ENCODE assay signal across 29 cellular contexts in the genomic region with DNA sequence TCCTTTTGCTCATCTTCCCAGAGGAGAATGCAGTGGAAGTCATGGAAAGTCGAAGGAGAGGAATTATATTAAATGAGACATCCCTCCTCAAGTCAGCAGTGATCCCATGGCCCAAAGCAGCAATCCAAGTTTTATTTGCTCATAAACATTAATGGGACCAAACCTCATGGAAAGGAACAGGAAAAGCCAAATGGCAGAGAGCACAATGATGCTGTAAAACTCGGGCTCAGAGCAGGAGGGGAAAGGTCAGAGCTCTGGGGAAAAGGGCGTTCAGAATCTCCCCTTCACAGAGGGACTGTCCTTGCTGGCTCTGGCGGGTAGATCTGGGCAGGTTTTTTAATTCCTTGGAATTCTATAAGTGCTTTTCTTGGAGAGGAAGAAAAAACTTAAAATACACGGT.
"Had no signal": no experiment of that assay in that cellular context is flagged by ENCODE, and none has a peak within 500 bp of the region (broad histone marks: within the 10 kb centered on the region; RNA-seq: fewer than 3 reads in every experiment).

No MANE protein-coding gene starts in this region.

- H3K27me3 ChIP-seq: adrenal gland, body of pancreas had no signal

- H3K4me1 Mint-ChIP-seq: activated CD4-positive, alpha-beta T cell treated with anti-CD3 and anti-CD28 coated beads, Interleukin-2, amount 10 ng/mL, durations not matched to agents 7 days and 5 days; activated T-helper 17 cell treated with anti-CD3 and anti-CD28 coated beads, Interleukin-2, amount 50 U/mL, for 72 hours had no signal

- H3K36me3 Mint-ChIP-seq: activated naive CD8-positive, alpha-beta T cell; WTC11 had no signal

- H3K9me3 ChIP-seq: adrenal gland, body of pancreas, esophagus squamous epithelium, gastroesophageal sphincter, heart right ventricle had no signal

- H3K9me3 Mint-ChIP-seq: activated CD4-positive, alpha-beta T cell treated with anti-CD3 and anti-CD28 coated beads, Interleukin-2, amount 10 ng/mL, durations not matched to agents 7 days and 5 days; activated CD8-positive, alpha-beta T cell treated with anti-CD3 and anti-CD28 coated beads for 36 hours; activated T-cell treated with anti-CD3 and anti-CD28 coated beads, Interleukin-2, amount 50 U/mL, for 4 hours; activated T-helper 17 cell treated with anti-CD3 and anti-CD28 coated beads, Interleukin-2, amount 50 U/mL, for 72 hours; T-helper 2 cell treated with Interferon-gamma antibody and Interleukin-4, amounts not matched to agents 5 μg/mL and 100 μg/mL, for 36 hours; WTC11 had no signal

- ATAC-seq: activated CD8-positive, alpha-beta T cell treated with anti-CD3 and anti-CD28 coated beads for 36 hours; activated T-cell treated with anti-CD3 and anti-CD28 coated beads, Interleukin-2, amount 50 U/mL, for 4 hours; activated T-helper 17 cell treated with anti-CD3 and anti-CD28 coated beads, Interleukin-2, amount 50 U/mL, for 72 hours; body of pancreas; gastroesophageal sphincter; heart right ventricle; T-helper 17 cell; WTC11 had no signal

- H3K27me3 Mint-ChIP-seq: activated CD8-positive, alpha-beta T cell treated with anti-CD3 and anti-CD28 coated beads for 36 hours; activated naive CD8-positive, alpha-beta T cell had no signal

- H3K4me1 ChIP-seq: adrenal gland, body of pancreas, esophagus squamous epithelium, gastroesophageal sphincter, heart right ventricle had no signal

- H3K4me3 Mint-ChIP-seq: activated CD4-positive, alpha-beta T cell treated with anti-CD3 and anti-CD28 coated beads, Interleukin-2, amount 10 ng/mL, durations not matched to agents 7 days and 5 days; activated CD8-positive, alpha-beta T cell treated with anti-CD3 and anti-CD28 coated beads for 36 hours; activated naive CD8-positive, alpha-beta T cell; activated T-cell treated with anti-CD3 and anti-CD28 coated beads, Interleukin-2, amount 50 U/mL, for 4 hours; activated T-helper 17 cell treated with anti-CD3 and anti-CD28 coated beads, Interleukin-2, amount 50 U/mL, for 72 hours; T-helper 17 cell; T-helper 2 cell treated with Interferon-gamma antibody and Interleukin-4, amounts not matched to agents 5 μg/mL and 100 μg/mL, for 36 hours; WTC11 had no signal

- DNase-seq: activated CD4-positive, alpha-beta T cell treated with anti-CD3 and anti-CD28 coated beads for 1 hour; activated CD4-positive, alpha-beta T cell treated with anti-CD3 and anti-CD28 coated beads for 4 hours; activated CD4-positive, alpha-beta T cell treated with anti-CD3 and anti-CD28 coated beads, Interleukin-2, amount 10 ng/mL, durations not matched to agents 7 days and 5 days; activated CD4-positive, alpha-beta T cell treated with anti-CD3 and anti-CD28 coated beads, Interleukin-2, amount 50 U/mL, for 48 hours; activated CD8-positive, alpha-beta memory T cell treated with anti-CD3 and anti-CD28 coated beads for 24 hours; activated CD8-positive, alpha-beta T cell treated with anti-CD3 and anti-CD28 coated beads for 36 hours; activated effector memory CD4-positive, alpha-beta T cell treated with Interleukin-2 at 50 U/mL for 16 hours; activated gamma-delta T cell treated with Interleukin-2 at 50 U/mL for 16 hours; activated naive CD4-positive, alpha-beta T cell treated with anti-CD3 and anti-CD28 coated beads, Interleukin-2, amount 50 U/mL, for 16 hours; activated naive CD4-positive, alpha-beta T cell treated with Interleukin-2 at 50 U/mL for 16 hours; activated T-cell treated with anti-CD3 and anti-CD28 coated beads, Interleukin-2, amount 50 U/mL, for 4 hours; adrenal gland; amygdala; aorta; body of pancreas; caudate nucleus; effector CD8-positive, alpha-beta T cell; esophagus squamous epithelium; foreskin melanocyte; heart right ventricle; T-helper 1 cell; T-helper 17 cell; T1000 had no signal

- H3K27ac Mint-ChIP-seq: activated CD4-positive, alpha-beta T cell treated with anti-CD3 and anti-CD28 coated beads, Interleukin-2, amount 10 ng/mL, durations not matched to agents 7 days and 5 days; activated CD8-positive, alpha-beta T cell treated with anti-CD3 and anti-CD28 coated beads for 36 hours; activated naive CD8-positive, alpha-beta T cell; activated T-helper 17 cell treated with anti-CD3 and anti-CD28 coated beads, Interleukin-2, amount 50 U/mL, for 72 hours; T-helper 17 cell; T-helper 2 cell treated with Interferon-gamma antibody and Interleukin-4, amounts not matched to agents 5 μg/mL and 100 μg/mL, for 36 hours; WTC11 had no signal

- H3K36me3 ChIP-seq: adrenal gland, esophagus squamous epithelium, gastroesophageal sphincter, heart right ventricle had no signal

- H3K4me3 ChIP-seq: adrenal gland, body of pancreas, esophagus squamous epithelium, gastroesophageal sphincter, heart right ventricle had no signal

- H3K27ac ChIP-seq: adrenal gland, body of pancreas, epithelial cell of prostate, esophagus squamous epithelium, gastroesophageal sphincter, heart right ventricle had no signal
